In the genomic region with DNA sequence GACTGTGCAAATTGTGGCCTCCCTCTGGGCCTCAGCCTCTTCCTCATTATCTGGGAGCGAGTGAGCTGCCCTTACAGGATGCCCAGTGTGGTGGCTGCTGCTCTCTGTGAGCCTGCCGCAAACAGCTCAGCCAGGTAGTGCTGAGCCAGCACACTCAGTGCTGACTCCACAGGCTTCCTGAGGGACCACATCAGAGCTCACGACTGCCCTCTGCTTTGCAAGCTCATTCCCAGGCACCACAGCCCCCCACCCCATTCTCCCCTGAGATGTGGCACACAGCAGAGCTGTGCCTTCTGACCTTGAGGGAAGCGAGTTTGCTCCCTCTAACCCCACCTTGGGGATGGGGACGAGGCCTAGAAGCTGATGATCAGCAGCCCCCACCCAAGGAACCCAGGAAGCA, we compare ENCODE assay signal across 1 cellular context.
TF ChIP-seq lines count a peak whose summit lies in the region.

No MANE protein-coding gene starts in this region.

TF ChIP-seq in GM23338, 12 proteins besides CTCF, POLR2A, EP300 and RAD21 (continued from another document):
- TF ChIP-seq, protein P1, sequence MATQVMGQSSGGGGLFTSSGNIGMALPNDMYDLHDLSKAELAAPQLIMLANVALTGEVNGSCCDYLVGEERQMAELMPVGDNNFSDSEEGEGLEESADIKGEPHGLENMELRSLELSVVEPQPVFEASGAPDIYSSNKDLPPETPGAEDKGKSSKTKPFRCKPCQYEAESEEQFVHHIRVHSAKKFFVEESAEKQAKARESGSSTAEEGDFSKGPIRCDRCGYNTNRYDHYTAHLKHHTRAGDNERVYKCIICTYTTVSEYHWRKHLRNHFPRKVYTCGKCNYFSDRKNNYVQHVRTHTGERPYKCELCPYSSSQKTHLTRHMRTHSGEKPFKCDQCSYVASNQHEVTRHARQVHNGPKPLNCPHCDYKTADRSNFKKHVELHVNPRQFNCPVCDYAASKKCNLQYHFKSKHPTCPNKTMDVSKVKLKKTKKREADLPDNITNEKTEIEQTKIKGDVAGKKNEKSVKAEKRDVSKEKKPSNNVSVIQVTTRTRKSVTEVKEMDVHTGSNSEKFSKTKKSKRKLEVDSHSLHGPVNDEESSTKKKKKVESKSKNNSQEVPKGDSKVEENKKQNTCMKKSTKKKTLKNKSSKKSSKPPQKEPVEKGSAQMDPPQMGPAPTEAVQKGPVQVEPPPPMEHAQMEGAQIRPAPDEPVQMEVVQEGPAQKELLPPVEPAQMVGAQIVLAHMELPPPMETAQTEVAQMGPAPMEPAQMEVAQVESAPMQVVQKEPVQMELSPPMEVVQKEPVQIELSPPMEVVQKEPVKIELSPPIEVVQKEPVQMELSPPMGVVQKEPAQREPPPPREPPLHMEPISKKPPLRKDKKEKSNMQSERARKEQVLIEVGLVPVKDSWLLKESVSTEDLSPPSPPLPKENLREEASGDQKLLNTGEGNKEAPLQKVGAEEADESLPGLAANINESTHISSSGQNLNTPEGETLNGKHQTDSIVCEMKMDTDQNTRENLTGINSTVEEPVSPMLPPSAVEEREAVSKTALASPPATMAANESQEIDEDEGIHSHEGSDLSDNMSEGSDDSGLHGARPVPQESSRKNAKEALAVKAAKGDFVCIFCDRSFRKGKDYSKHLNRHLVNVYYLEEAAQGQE (IDR thresholded peaks at IDR 0.05; ENCODE audit: unreplicated experiment) = no peak
- TF ChIP-seq JUNB (IDR thresholded peaks at IDR 0.05; ENCODE audit: unreplicated experiment) (no peak), EZH2 (IDR thresholded peaks at IDR 0.05; ENCODE audit: low read depth, unreplicated experiment) (no peak), CREB1 (CRISPR knock-in tag; IDR thresholded peaks at IDR 0.05; ENCODE audit: low read depth) (no peak), EZH2phosphoT487 (IDR thresholded peaks at IDR 0.05; ENCODE audit: unreplicated experiment) (no peak), STAT1 (IDR thresholded peaks at IDR 0.05; ENCODE audit: unreplicated experiment) (no peak), ZNF331 (CRISPR knock-in tag; IDR thresholded peaks at IDR 0.05; ENCODE audit: low read depth) (no peak), NANOG (IDR thresholded peaks at IDR 0.05; ENCODE audit: borderline replicate concordance) (no peak)
- TF ChIP-seq, protein P2, sequence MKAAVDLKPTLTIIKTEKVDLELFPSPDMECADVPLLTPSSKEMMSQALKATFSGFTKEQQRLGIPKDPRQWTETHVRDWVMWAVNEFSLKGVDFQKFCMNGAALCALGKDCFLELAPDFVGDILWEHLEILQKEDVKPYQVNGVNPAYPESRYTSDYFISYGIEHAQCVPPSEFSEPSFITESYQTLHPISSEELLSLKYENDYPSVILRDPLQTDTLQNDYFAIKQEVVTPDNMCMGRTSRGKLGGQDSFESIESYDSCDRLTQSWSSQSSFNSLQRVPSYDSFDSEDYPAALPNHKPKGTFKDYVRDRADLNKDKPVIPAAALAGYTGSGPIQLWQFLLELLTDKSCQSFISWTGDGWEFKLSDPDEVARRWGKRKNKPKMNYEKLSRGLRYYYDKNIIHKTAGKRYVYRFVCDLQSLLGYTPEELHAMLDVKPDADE (IDR thresholded peaks at IDR 0.05) = no peak
TF ChIP-seq in GM23338: peak in this region for 0.
